Comparison of ENCODE assay signal across 1 cellular context in the genomic region with DNA sequence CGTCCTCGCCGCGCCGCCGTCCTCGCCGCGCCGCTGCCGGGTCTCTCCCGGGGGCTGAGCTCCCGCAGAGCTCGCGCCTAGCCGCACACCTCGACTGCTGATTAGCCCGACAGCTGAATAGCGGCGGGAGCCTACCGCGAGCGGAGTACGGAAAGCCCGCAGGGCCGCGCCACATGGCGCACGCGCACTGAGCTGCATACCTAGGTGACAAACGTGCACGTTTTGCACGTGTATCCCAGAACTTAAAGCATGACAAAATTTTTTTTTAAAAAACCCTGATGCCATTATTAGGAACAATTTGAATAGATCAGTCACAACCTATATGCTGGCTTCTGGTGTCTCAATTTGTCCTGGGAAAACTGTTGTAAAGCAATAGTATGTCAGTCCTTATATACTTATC.
A peak's percentile ranks its signal among the peaks of the same experiment; 100 is the strongest.
TF ChIP-seq lines count a peak whose summit lies in the region.

A gene with protein sequence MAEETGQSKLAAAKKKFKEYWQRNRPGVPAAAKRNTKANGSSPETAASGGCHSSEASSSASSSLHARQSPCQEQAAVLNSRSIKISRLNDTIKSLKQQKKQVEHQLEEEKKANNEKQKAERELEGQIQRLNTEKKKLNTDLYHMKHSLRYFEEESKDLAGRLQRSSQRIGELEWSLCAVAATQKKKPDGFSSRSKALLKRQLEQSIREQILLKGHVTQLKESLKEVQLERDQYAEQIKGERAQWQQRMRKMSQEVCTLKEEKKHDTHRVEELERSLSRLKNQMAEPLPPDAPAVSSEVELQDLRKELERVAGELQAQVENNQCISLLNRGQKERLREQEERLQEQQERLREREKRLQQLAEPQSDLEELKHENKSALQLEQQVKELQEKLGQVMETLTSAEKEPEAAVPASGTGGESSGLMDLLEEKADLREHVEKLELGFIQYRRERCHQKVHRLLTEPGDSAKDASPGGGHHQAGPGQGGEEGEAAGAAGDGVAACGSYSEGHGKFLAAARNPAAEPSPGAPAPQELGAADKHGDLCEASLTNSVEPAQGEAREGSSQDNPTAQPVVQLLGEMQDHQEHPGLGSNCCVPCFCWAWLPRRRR (minus strand): TSS at position 122 of the 400 bp plus-strand sequence. CDS start 48,117 bp downstream, outside the sequence.

TF ChIP-seq in HepG2, 621 proteins besides CTCF, POLR2A, EP300 and RAD21 (continued from another document and continues in another):
- no peak for TF ChIP-seq GABPA (IDR thresholded peaks at IDR 0.05; ENCODE audit: low read depth, low read length)
- no peak for TF ChIP-seq GABPA (CRISPR knock-in tag; IDR thresholded peaks at IDR 0.05; ENCODE audit: low read depth)
- TF ChIP-seq ZMAT3 (CRISPR knock-in tag; conservative IDR thresholded peaks at IDR 0.05) = peak; percentile 74; the same call in 1 of the 2 replicates
- TF ChIP-seq, protein P1, sequence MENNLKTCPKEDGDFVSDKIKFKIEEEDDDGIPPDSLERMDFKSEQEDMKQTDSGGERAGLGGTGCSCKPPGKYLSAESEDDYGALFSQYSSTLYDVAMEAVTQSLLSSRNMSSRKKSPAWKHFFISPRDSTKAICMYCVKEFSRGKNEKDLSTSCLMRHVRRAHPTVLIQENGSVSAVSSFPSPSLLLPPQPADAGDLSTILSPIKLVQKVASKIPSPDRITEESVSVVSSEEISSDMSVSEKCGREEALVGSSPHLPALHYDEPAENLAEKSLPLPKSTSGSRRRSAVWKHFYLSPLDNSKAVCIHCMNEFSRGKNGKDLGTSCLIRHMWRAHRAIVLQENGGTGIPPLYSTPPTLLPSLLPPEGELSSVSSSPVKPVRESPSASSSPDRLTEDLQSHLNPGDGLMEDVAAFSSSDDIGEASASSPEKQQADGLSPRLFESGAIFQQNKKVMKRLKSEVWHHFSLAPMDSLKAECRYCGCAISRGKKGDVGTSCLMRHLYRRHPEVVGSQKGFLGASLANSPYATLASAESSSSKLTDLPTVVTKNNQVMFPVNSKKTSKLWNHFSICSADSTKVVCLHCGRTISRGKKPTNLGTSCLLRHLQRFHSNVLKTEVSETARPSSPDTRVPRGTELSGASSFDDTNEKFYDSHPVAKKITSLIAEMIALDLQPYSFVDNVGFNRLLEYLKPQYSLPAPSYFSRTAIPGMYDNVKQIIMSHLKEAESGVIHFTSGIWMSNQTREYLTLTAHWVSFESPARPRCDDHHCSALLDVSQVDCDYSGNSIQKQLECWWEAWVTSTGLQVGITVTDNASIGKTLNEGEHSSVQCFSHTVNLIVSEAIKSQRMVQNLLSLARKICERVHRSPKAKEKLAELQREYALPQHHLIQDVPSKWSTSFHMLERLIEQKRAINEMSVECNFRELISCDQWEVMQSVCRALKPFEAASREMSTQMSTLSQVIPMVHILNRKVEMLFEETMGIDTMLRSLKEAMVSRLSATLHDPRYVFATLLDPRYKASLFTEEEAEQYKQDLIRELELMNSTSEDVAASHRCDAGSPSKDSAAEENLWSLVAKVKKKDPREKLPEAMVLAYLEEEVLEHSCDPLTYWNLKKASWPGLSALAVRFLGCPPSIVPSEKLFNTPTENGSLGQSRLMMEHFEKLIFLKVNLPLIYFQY (CRISPR knock-in tag; IDR thresholded peaks at IDR 0.05; ENCODE audit: borderline replicate concordance) = no peak
- TF ChIP-seq, protein P2, sequence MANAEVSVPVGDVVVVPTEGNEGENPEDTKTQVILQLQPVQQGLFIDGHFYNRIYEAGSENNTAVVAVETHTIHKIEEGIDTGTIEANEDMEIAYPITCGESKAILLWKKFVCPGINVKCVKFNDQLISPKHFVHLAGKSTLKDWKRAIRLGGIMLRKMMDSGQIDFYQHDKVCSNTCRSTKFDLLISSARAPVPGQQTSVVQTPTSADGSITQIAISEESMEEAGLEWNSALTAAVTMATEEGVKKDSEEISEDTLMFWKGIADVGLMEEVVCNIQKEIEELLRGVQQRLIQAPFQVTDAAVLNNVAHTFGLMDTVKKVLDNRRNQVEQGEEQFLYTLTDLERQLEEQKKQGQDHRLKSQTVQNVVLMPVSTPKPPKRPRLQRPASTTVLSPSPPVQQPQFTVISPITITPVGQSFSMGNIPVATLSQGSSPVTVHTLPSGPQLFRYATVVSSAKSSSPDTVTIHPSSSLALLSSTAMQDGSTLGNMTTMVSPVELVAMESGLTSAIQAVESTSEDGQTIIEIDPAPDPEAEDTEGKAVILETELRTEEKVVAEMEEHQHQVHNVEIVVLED (CRISPR knock-in tag; IDR thresholded peaks at IDR 0.05; ENCODE audit: borderline replicate concordance) = peak; percentile 54; the same call in 1 of the 2 replicates
- TF ChIP-seq ZKSCAN8 (CRISPR knock-in tag; IDR thresholded peaks at IDR 0.05; ENCODE audit: borderline replicate concordance) = no peak
- no peak for TF ChIP-seq ZNF720 (CRISPR knock-in tag; IDR thresholded peaks at IDR 0.05)
- TF ChIP-seq HNF4A (CRISPR knock-in tag; IDR thresholded peaks at IDR 0.05) = no peak
- peak; percentile 79 for TF ChIP-seq ZNF263 (CRISPR knock-in tag; IDR thresholded peaks at IDR 0.05)
- no peak for TF ChIP-seq PHF21A (CRISPR knock-in tag; IDR thresholded peaks at IDR 0.05)
- no peak for TF ChIP-seq ZFP36L1 (CRISPR knock-in tag; IDR thresholded peaks at IDR 0.05)
- TF ChIP-seq, protein P3, sequence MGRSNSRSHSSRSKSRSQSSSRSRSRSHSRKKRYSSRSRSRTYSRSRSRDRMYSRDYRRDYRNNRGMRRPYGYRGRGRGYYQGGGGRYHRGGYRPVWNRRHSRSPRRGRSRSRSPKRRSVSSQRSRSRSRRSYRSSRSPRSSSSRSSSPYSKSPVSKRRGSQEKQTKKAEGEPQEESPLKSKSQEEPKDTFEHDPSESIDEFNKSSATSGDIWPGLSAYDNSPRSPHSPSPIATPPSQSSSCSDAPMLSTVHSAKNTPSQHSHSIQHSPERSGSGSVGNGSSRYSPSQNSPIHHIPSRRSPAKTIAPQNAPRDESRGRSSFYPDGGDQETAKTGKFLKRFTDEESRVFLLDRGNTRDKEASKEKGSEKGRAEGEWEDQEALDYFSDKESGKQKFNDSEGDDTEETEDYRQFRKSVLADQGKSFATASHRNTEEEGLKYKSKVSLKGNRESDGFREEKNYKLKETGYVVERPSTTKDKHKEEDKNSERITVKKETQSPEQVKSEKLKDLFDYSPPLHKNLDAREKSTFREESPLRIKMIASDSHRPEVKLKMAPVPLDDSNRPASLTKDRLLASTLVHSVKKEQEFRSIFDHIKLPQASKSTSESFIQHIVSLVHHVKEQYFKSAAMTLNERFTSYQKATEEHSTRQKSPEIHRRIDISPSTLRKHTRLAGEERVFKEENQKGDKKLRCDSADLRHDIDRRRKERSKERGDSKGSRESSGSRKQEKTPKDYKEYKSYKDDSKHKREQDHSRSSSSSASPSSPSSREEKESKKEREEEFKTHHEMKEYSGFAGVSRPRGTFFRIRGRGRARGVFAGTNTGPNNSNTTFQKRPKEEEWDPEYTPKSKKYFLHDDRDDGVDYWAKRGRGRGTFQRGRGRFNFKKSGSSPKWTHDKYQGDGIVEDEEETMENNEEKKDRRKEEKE (IDR thresholded peaks at IDR 0.05) = no peak
- no peak for TF ChIP-seq MATR3 (CRISPR knock-in tag; IDR thresholded peaks at IDR 0.05)
- no peak for TF ChIP-seq ATAD3A (CRISPR knock-in tag; IDR thresholded peaks at IDR 0.05)
- no peak for TF ChIP-seq ZNF564 (CRISPR knock-in tag; IDR thresholded peaks at IDR 0.05)
- TF ChIP-seq, protein P4, sequence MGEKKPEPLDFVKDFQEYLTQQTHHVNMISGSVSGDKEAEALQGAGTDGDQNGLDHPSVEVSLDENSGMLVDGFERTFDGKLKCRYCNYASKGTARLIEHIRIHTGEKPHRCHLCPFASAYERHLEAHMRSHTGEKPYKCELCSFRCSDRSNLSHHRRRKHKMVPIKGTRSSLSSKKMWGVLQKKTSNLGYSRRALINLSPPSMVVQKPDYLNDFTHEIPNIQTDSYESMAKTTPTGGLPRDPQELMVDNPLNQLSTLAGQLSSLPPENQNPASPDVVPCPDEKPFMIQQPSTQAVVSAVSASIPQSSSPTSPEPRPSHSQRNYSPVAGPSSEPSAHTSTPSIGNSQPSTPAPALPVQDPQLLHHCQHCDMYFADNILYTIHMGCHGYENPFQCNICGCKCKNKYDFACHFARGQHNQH (CRISPR knock-in tag; IDR thresholded peaks at IDR 0.05) = peak; percentile 43; the same call in 1 of the 2 replicates
- no peak for TF ChIP-seq ZNF543 (CRISPR knock-in tag; IDR thresholded peaks at IDR 0.05)
- no peak for TF ChIP-seq CHD2 (IDR thresholded peaks at IDR 0.05; ENCODE audit: low read depth, low read length)
- TF ChIP-seq ZNF468 (CRISPR knock-in tag; IDR thresholded peaks at IDR 0.05) = no peak
- no peak for TF ChIP-seq ZSCAN30 (CRISPR knock-in tag; IDR thresholded peaks at IDR 0.05)
- no peak for TF ChIP-seq ZNF761 (CRISPR knock-in tag; conservative IDR thresholded peaks at IDR 0.05)
- no peak for TF ChIP-seq SRSF1 (optimal IDR thresholded peaks at IDR 0.05; ENCODE audit: low read depth, low read length)
- no peak for TF ChIP-seq ZFP82 (CRISPR knock-in tag; IDR thresholded peaks at IDR 0.05; ENCODE audit: borderline replicate concordance)
- no peak for TF ChIP-seq CBX5 (CRISPR knock-in tag; IDR thresholded peaks at IDR 0.05; ENCODE audit: borderline replicate concordance)
- 0 out of 2 replicates have a peak, but pooled peaks have one; percentile 25 for TF ChIP-seq TGIF2 (CRISPR knock-in tag; IDR thresholded peaks at IDR 0.05)
- TF ChIP-seq, protein P5, sequence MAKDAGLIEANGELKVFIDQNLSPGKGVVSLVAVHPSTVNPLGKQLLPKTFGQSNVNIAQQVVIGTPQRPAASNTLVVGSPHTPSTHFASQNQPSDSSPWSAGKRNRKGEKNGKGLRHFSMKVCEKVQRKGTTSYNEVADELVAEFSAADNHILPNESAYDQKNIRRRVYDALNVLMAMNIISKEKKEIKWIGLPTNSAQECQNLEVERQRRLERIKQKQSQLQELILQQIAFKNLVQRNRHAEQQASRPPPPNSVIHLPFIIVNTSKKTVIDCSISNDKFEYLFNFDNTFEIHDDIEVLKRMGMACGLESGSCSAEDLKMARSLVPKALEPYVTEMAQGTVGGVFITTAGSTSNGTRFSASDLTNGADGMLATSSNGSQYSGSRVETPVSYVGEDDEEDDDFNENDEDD (CRISPR knock-in tag; IDR thresholded peaks at IDR 0.05; ENCODE audit: borderline replicate concordance) = peak; percentile 94
- TF ChIP-seq ZNF660 (CRISPR knock-in tag; IDR thresholded peaks at IDR 0.05; ENCODE audit: borderline replicate concordance, low read depth) = no peak
- TF ChIP-seq, protein P6, sequence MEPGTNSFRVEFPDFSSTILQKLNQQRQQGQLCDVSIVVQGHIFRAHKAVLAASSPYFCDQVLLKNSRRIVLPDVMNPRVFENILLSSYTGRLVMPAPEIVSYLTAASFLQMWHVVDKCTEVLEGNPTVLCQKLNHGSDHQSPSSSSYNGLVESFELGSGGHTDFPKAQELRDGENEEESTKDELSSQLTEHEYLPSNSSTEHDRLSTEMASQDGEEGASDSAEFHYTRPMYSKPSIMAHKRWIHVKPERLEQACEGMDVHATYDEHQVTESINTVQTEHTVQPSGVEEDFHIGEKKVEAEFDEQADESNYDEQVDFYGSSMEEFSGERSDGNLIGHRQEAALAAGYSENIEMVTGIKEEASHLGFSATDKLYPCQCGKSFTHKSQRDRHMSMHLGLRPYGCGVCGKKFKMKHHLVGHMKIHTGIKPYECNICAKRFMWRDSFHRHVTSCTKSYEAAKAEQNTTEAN (CRISPR knock-in tag; conservative IDR thresholded peaks at IDR 0.05) = peak; percentile 86
- TF ChIP-seq, protein P7, sequence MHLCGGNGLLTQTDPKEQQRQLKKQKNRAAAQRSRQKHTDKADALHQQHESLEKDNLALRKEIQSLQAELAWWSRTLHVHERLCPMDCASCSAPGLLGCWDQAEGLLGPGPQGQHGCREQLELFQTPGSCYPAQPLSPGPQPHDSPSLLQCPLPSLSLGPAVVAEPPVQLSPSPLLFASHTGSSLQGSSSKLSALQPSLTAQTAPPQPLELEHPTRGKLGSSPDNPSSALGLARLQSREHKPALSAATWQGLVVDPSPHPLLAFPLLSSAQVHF (CRISPR knock-in tag; IDR thresholded peaks at IDR 0.05) = peak; percentile 69; the same call in 1 of the 2 replicates
- peak; percentile 45; the same call in 1 of the 2 replicates for TF ChIP-seq TAF1 (CRISPR knock-in tag; IDR thresholded peaks at IDR 0.05)
- no peak for TF ChIP-seq RAD51 (IDR thresholded peaks at IDR 0.05; ENCODE audit: borderline replicate concordance)
- TF ChIP-seq, protein P8, sequence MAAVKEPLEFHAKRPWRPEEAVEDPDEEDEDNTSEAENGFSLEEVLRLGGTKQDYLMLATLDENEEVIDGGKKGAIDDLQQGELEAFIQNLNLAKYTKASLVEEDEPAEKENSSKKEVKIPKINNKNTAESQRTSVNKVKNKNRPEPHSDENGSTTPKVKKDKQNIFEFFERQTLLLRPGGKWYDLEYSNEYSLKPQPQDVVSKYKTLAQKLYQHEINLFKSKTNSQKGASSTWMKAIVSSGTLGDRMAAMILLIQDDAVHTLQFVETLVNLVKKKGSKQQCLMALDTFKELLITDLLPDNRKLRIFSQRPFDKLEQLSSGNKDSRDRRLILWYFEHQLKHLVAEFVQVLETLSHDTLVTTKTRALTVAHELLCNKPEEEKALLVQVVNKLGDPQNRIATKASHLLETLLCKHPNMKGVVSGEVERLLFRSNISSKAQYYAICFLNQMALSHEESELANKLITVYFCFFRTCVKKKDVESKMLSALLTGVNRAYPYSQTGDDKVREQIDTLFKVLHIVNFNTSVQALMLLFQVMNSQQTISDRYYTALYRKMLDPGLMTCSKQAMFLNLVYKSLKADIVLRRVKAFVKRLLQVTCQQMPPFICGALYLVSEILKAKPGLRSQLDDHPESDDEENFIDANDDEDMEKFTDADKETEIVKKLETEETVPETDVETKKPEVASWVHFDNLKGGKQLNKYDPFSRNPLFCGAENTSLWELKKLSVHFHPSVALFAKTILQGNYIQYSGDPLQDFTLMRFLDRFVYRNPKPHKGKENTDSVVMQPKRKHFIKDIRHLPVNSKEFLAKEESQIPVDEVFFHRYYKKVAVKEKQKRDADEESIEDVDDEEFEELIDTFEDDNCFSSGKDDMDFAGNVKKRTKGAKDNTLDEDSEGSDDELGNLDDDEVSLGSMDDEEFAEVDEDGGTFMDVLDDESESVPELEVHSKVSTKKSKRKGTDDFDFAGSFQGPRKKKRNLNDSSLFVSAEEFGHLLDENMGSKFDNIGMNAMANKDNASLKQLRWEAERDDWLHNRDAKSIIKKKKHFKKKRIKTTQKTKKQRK (IDR thresholded peaks at IDR 0.05; ENCODE audit: low read length) = no peak
- TF ChIP-seq, protein P9, sequence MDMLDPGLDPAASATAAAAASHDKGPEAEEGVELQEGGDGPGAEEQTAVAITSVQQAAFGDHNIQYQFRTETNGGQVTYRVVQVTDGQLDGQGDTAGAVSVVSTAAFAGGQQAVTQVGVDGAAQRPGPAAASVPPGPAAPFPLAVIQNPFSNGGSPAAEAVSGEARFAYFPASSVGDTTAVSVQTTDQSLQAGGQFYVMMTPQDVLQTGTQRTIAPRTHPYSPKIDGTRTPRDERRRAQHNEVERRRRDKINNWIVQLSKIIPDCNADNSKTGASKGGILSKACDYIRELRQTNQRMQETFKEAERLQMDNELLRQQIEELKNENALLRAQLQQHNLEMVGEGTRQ (IDR thresholded peaks at IDR 0.05; ENCODE audit: low read depth, low read length) = no peak
- TF ChIP-seq, protein P9 (CRISPR knock-in tag; IDR thresholded peaks at IDR 0.05; ENCODE audit: borderline replicate concordance) = no peak
